Comparison of ENCODE assay signal across 8 cellular contexts in the genomic region with DNA sequence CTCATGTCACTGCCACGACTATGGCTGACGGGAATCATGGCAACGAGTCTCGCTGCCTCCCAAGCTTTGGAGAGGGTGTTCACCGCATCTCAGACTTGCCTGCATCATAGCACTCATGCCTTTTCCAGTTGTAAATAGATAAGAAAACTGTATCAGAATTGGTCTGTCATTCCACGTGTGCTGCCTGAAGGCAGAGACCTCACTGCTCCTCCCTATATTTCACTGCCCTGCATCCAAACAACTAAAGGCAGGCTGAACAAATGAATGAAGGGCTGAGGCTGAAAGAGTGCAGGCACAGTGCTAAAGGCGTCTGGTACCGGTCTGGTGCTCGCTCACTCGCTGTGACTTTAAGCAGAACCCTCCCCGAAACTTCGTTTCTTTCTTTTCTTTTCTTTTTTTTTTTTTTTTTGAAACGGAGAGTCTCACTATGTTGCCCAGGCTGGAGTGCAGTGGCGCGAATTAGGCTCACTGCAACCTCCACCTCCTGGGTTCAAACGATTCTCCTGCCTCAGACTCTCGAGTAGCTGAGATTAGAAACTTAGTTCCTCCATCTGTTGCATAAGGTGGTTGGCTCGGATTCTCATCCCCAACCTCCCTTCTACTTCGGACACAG. TPM values are rescaled to one million over a fixed set of nuclear protein-coding genes. Genes with fewer than 3 reads are reported as not detected.
A peak's percentile ranks its signal among the peaks of the same experiment; 100 is the strongest.
DNase-seq lines count a peak whose midpoint lies in the region; ATAC-seq and TF ChIP-seq lines count a peak whose summit lies in the region.

No MANE protein-coding gene starts in this region.

- intact Hi-C loops in Panc1 (cut with micrococcal nuclease; ENCODE audit: unreplicated experiment), result no loop called here
- intact Hi-C loops in esophagus muscularis mucosa (cut with DNase I), result loop anchor here (10.0 kb wide), 1 partner anchor 151 kb away; no protein-coding TSS in a partner anchor

- H3K4me3 ChIP-seq in ACC112 (ENCODE audit: low read depth, low read length) (peak overlapping the region; percentile 92), Panc1 (ENCODE audit: low read depth in 2 of 2, low read length in 2 of 2) (peak overlapping the region; percentile 82 to 90), esophagus muscularis mucosa (peak overlapping the region; percentile 63 to 81 (median 74)), parathyroid adenoma (ENCODE audit: low read depth, low read length) (peak overlapping the region; percentile 90)

- H3K27me3 ChIP-seq in ACC112 (ENCODE audit: insufficient read depth, low read length) (no peaks in the 10 kb centered on the region), Panc1 (ENCODE audit: control insufficient read depth, insufficient read depth, low read length) (no peaks in the 10 kb centered on the region), esophagus muscularis mucosa (no peaks in the 10 kb centered on the region), parathyroid adenoma (ENCODE audit: control insufficient read depth, insufficient read depth, low read length) (no peaks in the 10 kb centered on the region)

- H3K9ac ChIP-seq in parathyroid adenoma, result no peak overlapping the region

- H3K4me2 ChIP-seq in parathyroid adenoma (ENCODE audit: low read length), result peak overlapping the region; percentile 74

- no peak for TF ChIP-seq POLR2A in esophagus muscularis mucosa (IDR thresholded peaks at IDR 0.05; ENCODE audit: low read depth)

- peaks cover 24% of the 10 kb centered on the region for H3K79me2 ChIP-seq in ACC112 (ENCODE audit: control insufficient read depth, insufficient read depth, low read length, unreplicated experiment)
- H3K79me2 ChIP-seq in parathyroid adenoma, result no peaks in the 10 kb centered on the region

- H3K4me1 ChIP-seq in ACC112 (ENCODE audit: control insufficient read depth, insufficient read depth, low read length, unreplicated experiment), result peaks cover 7% of the 10 kb centered on the region
- peaks cover 7% of the 10 kb centered on the region for H3K4me1 ChIP-seq in Panc1 (ENCODE audit: control insufficient read depth, insufficient read depth, low read length)
- peaks cover 14 to 34% (median 23%) of the 10 kb centered on the region in 4 donors for H3K4me1 ChIP-seq in esophagus muscularis mucosa
- H3K4me1 ChIP-seq in parathyroid adenoma, result peaks cover 3% of the 10 kb centered on the region

- ATAC-seq in GM19351 (IDR thresholded peaks at IDR 0.05; ENCODE audit: unreplicated experiment), result peak; percentile 7
- ATAC-seq in Panc1, result peak; percentile 9; the same call in 1 of the 2 replicates

- H2AFZ ChIP-seq in ACC112 (ENCODE audit: low read length, unreplicated experiment), result peak overlapping the region; percentile 24
- peak overlapping the region; percentile 85 for H2AFZ ChIP-seq in parathyroid adenoma

- 10% methylated on average over 17 of the region's 19 CpGs for WGBS in esophagus muscularis mucosa

- H3K9me3 ChIP-seq in Panc1 (ENCODE audit: control insufficient read depth, insufficient read depth, low read depth, low read length) (no peaks in the 10 kb centered on the region), esophagus muscularis mucosa (no peaks in the 10 kb centered on the region), parathyroid adenoma (ENCODE audit: control insufficient read depth, low read length) (no peaks in the 10 kb centered on the region)

- TF ChIP-seq EP300 in esophagus muscularis mucosa (IDR thresholded peaks at IDR 0.05), result no peak

- TSS peak; percentile 93 for BruUV-seq in Panc1 (replicated peaks; lab: Mats Ljungman, UMichigan)

- POLR2A ChIA-PET in Panc1 (lab: Charles Lee), result interaction anchor here (0.6 kb wide), 1 partner anchor 166 kb away, joined by 3 read pairs; no protein-coding TSS in a partner anchor

- in situ Hi-C loops in Panc1 (cut with HindIII; ENCODE audit: low pct_unique_long_range_greater_than_20kb, low sequenced_read_pairs), result no loop called here

- H3K27ac ChIP-seq in ACC112 (ENCODE audit: low read depth, low read length) (no peak overlapping the region), Panc1 (ENCODE audit: low read length) (peak overlapping the region; percentile 88), esophagus muscularis mucosa (replicated peaks in 1 of 4) (peak overlapping the region; percentile 66 to 79 (median 71)), parathyroid adenoma (no peak overlapping the region)

- H3K36me3 ChIP-seq in ACC112 (ENCODE audit: insufficient read depth, low read length), result no peaks in the 10 kb centered on the region
- H3K36me3 ChIP-seq in Panc1 (ENCODE audit: control insufficient read depth, insufficient read depth, low read length), result peaks cover 6% of the 10 kb centered on the region; the same call in 1 of the 2 replicates
- peaks cover 0 to 5% (median 1%) of the 10 kb centered on the region in 4 donors for H3K36me3 ChIP-seq in esophagus muscularis mucosa
- no peaks in the 10 kb centered on the region for H3K36me3 ChIP-seq in parathyroid adenoma (ENCODE audit: control insufficient read depth, insufficient read depth, low read length)

- DNase-seq in Panc1 (ENCODE audit: low read depth, low spot score) (no peak), esophagus muscularis mucosa (ENCODE audit: extremely low spot score) (no peak), AG08395 (ENCODE audit: low spot score) (no peak), middle frontal gyrus (ENCODE audit: extremely low spot score, low spot score) (no peak), hypothalamus (lab: John Stamatoyannopoulos, UW) (no peak)

- TF ChIP-seq CTCF in Panc1 (IDR thresholded peaks at IDR 0.05) (no peak), esophagus muscularis mucosa (IDR thresholded peaks at IDR 0.05) (no peak), parathyroid adenoma (IDR thresholded peaks at IDR 0.05) (no peak)

- CTCF ChIA-PET in Panc1 (lab: Charles Lee), result no interaction called here

RNA-seq across cellular contexts. Expression of a gene that starts 0.5 kb away (rescaled TPM):
- total RNA-seq in Panc1 (2021; ENCODE audit: unreplicated experiment) (32.2 TPM), esophagus muscularis mucosa (10 to 100 TPM; 23.4 to 27.4 (median 26.0) TPM)
- polyA plus RNA-seq in Panc1 (2012; ENCODE audit: insufficient read length), result 24.7 TPM

RNA-seq across cellular contexts. Expression of a gene that starts 25.3 kb away (rescaled TPM):
- total RNA-seq in Panc1 (2021; ENCODE audit: unreplicated experiment), result 27.2 TPM
- 25.2 TPM for polyA plus RNA-seq in Panc1 (2012; ENCODE audit: insufficient read length)
- 10 to 100 TPM; 28.0 to 51.7 (median 35.8) TPM for total RNA-seq in esophagus muscularis mucosa

RNA-seq across cellular contexts. Expression of a gene that starts 26.2 kb away (rescaled TPM):
- total RNA-seq in Panc1 (2021; ENCODE audit: unreplicated experiment), result 76.8 TPM
- 96.1 TPM for polyA plus RNA-seq in Panc1 (2012; ENCODE audit: insufficient read length)
- total RNA-seq in esophagus muscularis mucosa, result 10 to 100 TPM; 84.3 to 90.2 (median 89.3) TPM

Comparison
In these comparisons a context has a peak if more than half of its experiments do, and no peak if none do; other contexts are left out.
1. H3K27ac ChIP-seq: peak in Panc1 (single experiment) and esophagus muscularis mucosa (4 of 4); none in ACC112 (single experiment) and parathyroid adenoma (single experiment).
2. Peak in every context shown above with its lines, with median percentiles within 50 percentile points of each other: H3K4me3 ChIP-seq.